ENCODE assay signal across 10 cellular contexts in the genomic region with DNA sequence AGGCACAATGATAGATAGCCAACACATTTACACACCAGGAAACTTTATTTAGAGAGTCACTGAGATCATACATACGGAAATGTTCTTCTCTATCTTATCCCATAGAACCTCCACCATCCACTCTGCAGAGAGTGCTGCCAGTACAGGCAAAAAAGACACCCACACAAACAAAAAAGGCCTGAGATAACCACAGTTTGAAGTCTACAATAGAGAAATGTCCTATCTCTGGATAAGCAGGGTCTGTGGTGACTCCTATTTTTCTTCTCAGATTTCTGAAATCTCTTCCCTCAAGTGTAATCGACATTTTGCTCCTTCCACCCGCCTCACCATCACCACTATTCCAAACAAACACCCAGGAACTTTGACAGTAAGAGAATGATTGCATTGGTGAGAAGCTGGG.
"Had no signal": no experiment of that assay in that cellular context is flagged by ENCODE, and none has a peak within 500 bp of the region (broad histone marks: within the 10 kb centered on the region; RNA-seq: fewer than 3 reads in every experiment).

No MANE protein-coding gene starts in this region.

- ATAC-seq: HCT116 had no signal

- FAIRE-seq: HTR-8/SVneo had no signal

- DNase-seq: GM23248, GOT3, H7, HFFc6, IMR-90, KBM-7 had no signal

- H3K9ac ChIP-seq: GM23248, KMS-11 had no signal

- H3K4me2 ChIP-seq: KMS-11 had no signal

- H2AFZ ChIP-seq: GM23248 had no signal

- H3K27ac ChIP-seq: GM23248, KMS-11 had no signal

- H3K4me3 ChIP-seq: GM23248, HAP-1 had no signal

- H3K9me3 ChIP-seq: HAP-1 had no signal

- H3K4me1 ChIP-seq: HAP-1 had no signal

- H3K36me3 ChIP-seq: HAP-1 had no signal
